Comparison of ENCODE assay signal across 28 cellular contexts in the genomic region with DNA sequence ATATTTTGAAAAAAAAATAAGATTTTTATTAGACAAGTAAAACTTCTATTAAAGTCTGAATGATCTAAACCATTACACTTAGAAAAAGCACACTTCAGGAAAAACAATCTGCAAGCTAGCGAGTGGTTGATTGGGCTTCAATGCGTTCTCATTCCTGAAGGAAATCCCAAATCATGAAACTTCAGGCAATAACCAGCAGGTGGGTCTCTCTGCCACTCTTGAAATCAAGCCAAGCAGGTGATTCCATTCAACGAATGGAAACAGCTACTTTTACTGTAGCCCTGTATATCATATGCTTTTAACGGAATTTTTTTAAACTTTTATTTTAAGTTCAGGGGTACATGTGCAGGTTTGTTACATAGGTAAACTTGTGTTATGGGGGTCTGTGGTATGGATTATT.
A peak's percentile ranks its signal among the peaks of the same experiment; 100 is the strongest.
DNase-seq lines count a peak whose midpoint lies in the region; ATAC-seq and TF ChIP-seq lines count a peak whose summit lies in the region.
"Had no signal": no experiment of that assay in that cellular context is flagged by ENCODE, and none has a peak within 500 bp of the region (broad histone marks: within the 10 kb centered on the region; RNA-seq: fewer than 3 reads in every experiment).

No MANE protein-coding gene starts in this region.

- CTCF ChIA-PET in HCT116 (lab: Charles Lee), result no interaction called here

- no peaks in the 10 kb centered on the region for H4K20me1 ChIP-seq in HCT116 (ENCODE audit: insufficient read depth)
- H4K20me1 ChIP-seq in neural progenitor cell (ENCODE audit: low read depth), result no peaks in the 10 kb centered on the region

- no peak for TF ChIP-seq POLR2A in HCT116 (IDR thresholded peaks at IDR 0.05; ENCODE audit: borderline replicate concordance, extremely low read depth, insufficient read depth, insufficient read length)

- H3K9me3 Mint-ChIP-seq in neural progenitor cell, result peaks cover 2% of the 10 kb centered on the region
- no peaks in the 10 kb centered on the region for H3K9me3 Mint-ChIP-seq in activated naive CD4-positive, alpha-beta T cell treated with anti-CD3 and anti-CD28 coated beads, Interleukin-2, amount 50 U/mL, for 72 hours
- H3K9me3 Mint-ChIP-seq: activated naive CD8-positive, alpha-beta T cell treated with anti-CD3 and anti-CD28 coated beads for 36 hours; stimulated activated naive B cell treated with anti-CD40 and anti-IgM and Interleukin-4, amounts not matched to agents 10 μg/mL and 1 μg/mL and 100 μg/mL, for 72 hours had no signal

- no peaks in the 10 kb centered on the region for H3K36me3 ChIP-seq in HCT116 (ENCODE audit: control insufficient read depth in 1 of 2, insufficient read depth in 2 of 2, low read length in 2 of 2)
- H3K36me3 ChIP-seq in WERI-Rb-1, result no peaks in the 10 kb centered on the region
- no peaks in the 10 kb centered on the region for H3K36me3 ChIP-seq in neural progenitor cell
- H3K36me3 ChIP-seq: neutrophil, SJSA1 had no signal

- no peak overlapping the region for H3K27ac Mint-ChIP-seq in neural progenitor cell
- no peak overlapping the region for H3K27ac Mint-ChIP-seq in activated naive CD4-positive, alpha-beta T cell treated with anti-CD3 and anti-CD28 coated beads, Interleukin-2, amount 50 U/mL, for 72 hours
- H3K27ac Mint-ChIP-seq: activated CD4-positive, alpha-beta T cell treated with anti-CD3 and anti-CD28 coated beads for 36 hours; activated CD8-positive, alpha-beta T cell treated with anti-CD3 and anti-CD28 coated beads, Interleukin-2, amount 10 ng/mL, durations not matched to agents 7 days and 5 days; activated naive CD8-positive, alpha-beta T cell treated with anti-CD3 and anti-CD28 coated beads for 36 hours; CD4-positive, alpha-beta memory T cell; stimulated activated naive B cell treated with anti-CD40 and anti-IgM and Interleukin-4, amounts not matched to agents 10 μg/mL and 1 μg/mL and 100 μg/mL, for 72 hours had no signal

- H3K9me3 ChIP-seq in HCT116 (ENCODE audit: control insufficient read depth in 1 of 2, insufficient read depth in 1 of 2, low read depth in 1 of 2, low read length in 2 of 2) (no peaks in the 10 kb centered on the region), WERI-Rb-1 (ENCODE audit: severe bottlenecking) (no peaks in the 10 kb centered on the region), neural progenitor cell (ENCODE audit: low read depth) (no peaks in the 10 kb centered on the region)
- H3K9me3 ChIP-seq: neutrophil, SJSA1 had no signal

- POLR2A ChIA-PET in HCT116 (lab: Charles Lee), result no interaction called here

- H3K4me3 Mint-ChIP-seq in neural progenitor cell, result no peak overlapping the region
- H3K4me3 Mint-ChIP-seq: activated CD4-positive, alpha-beta T cell treated with anti-CD3 and anti-CD28 coated beads for 36 hours; activated CD8-positive, alpha-beta T cell treated with anti-CD3 and anti-CD28 coated beads, Interleukin-2, amount 10 ng/mL, durations not matched to agents 7 days and 5 days; activated naive CD8-positive, alpha-beta T cell treated with anti-CD3 and anti-CD28 coated beads for 36 hours; CD4-positive, alpha-beta memory T cell; stimulated activated naive B cell treated with anti-CD40 and anti-IgM and Interleukin-4, amounts not matched to agents 10 μg/mL and 1 μg/mL and 100 μg/mL, for 72 hours had no signal

- no peak overlapping the region for H2AFZ ChIP-seq in HCT116 (ENCODE audit: low read depth, low read length, poor library complexity, severe bottlenecking)
- H2AFZ ChIP-seq in neural progenitor cell (replicated peaks), result no peak overlapping the region

- peak; percentile 25; the same call in 1 of the 2 replicates for TF ChIP-seq RAD21 in HCT116 (IDR thresholded peaks at IDR 0.05; ENCODE audit: low read depth)

- H3K4me1 Mint-ChIP-seq in neural progenitor cell, result no peaks in the 10 kb centered on the region
- H3K4me1 Mint-ChIP-seq: activated CD4-positive, alpha-beta T cell treated with anti-CD3 and anti-CD28 coated beads for 36 hours; activated naive CD8-positive, alpha-beta T cell treated with anti-CD3 and anti-CD28 coated beads for 36 hours; CD4-positive, alpha-beta memory T cell; stimulated activated naive B cell treated with anti-CD40 and anti-IgM and Interleukin-4, amounts not matched to agents 10 μg/mL and 1 μg/mL and 100 μg/mL, for 72 hours had no signal

- H3K9me2 ChIP-seq in HCT116 (ENCODE audit: insufficient read depth), result no peaks in the 10 kb centered on the region

- H3K9ac ChIP-seq in HCT116 (ENCODE audit: low read length) (no peak overlapping the region), neural progenitor cell (no peak overlapping the region)

- DNase-seq in DMS53 (lab: John Stamatoyannopoulos, UW) (peak; percentile 21), DMS53 treated with DMSO at 0.1 percent for 48 hours (lab: John Stamatoyannopoulos, UW; ENCODE audit: unreplicated experiment) (no peak), HCT116 (ENCODE audit: low read depth, low spot score) (peak; percentile 3), WERI-Rb-1 (peak; percentile 28), neural progenitor cell (ENCODE audit: low spot score) (peak; percentile 46), SKM-1 treated with dmso at 0.1 percent for 144 hours (lab: John Stamatoyannopoulos, UW; ENCODE audit: unreplicated experiment) (no peak)
- no peak for DNase-seq in activated naive CD4-positive, alpha-beta T cell treated with anti-CD3 and anti-CD28 coated beads, Interleukin-2, amount 50 U/mL, for 72 hours (ENCODE audit: low spot score in 2 of 2)
- DNase-seq: activated CD4-positive, alpha-beta T cell treated with anti-CD3 and anti-CD28 coated beads for 36 hours; activated CD8-positive, alpha-beta T cell treated with anti-CD3 and anti-CD28 coated beads, Interleukin-2, amount 10 ng/mL, durations not matched to agents 7 days and 5 days; activated naive CD8-positive, alpha-beta T cell treated with anti-CD3 and anti-CD28 coated beads for 36 hours; aorta; CD4-positive, alpha-beta memory T cell; DMS153; effector CD8-positive, alpha-beta T cell; erythroblast; HCEC 1CT; head of caudate nucleus; KBM-7; kidney glomerular epithelial cell; NCI-H2107; NCI-H524; RPMI8226; stimulated activated CD4-positive, alpha-beta T cell treated with anti-CD3 and anti-CD28 coated beads, Interleukin-15, amount 100 ng/mL, for 24 hours; stimulated activated naive B cell treated with anti-CD40 and anti-IgM and Interleukin-4, amounts not matched to agents 10 μg/mL and 1 μg/mL and 100 μg/mL, for 72 hours; T-helper 2 cell had no signal

- H3F3A ChIP-seq in neural progenitor cell (ENCODE audit: low read depth), result no peaks in the 10 kb centered on the region

- H3K4me1 ChIP-seq in HCT116 (ENCODE audit: control insufficient read depth in 1 of 2, insufficient read depth in 2 of 2, low read length in 2 of 2) (no peaks in the 10 kb centered on the region), neural progenitor cell (peaks cover 6% of the 10 kb centered on the region)

- H3K4me2 ChIP-seq in HCT116 (ENCODE audit: low read length), result no peak overlapping the region
- H3K4me2 ChIP-seq in neural progenitor cell, result no peak overlapping the region

- TF ChIP-seq CTCF in HCT116 (IDR thresholded peaks at IDR 0.05 in 2 of 3, conservative IDR thresholded peaks at IDR 0.05 in 1 of 3; ENCODE audit: borderline replicate concordance in 1 of 3, insufficient read depth in 1 of 3, low read depth in 2 of 3, low read length in 2 of 3) (peak; percentile 8 to 18 (median 18); a peak in 2 of 6 replicates), WERI-Rb-1 (IDR thresholded peaks at IDR 0.05; ENCODE audit: low read depth, low read length) (peak; percentile 42), neural progenitor cell (IDR thresholded peaks at IDR 0.05) (peak; percentile 52)

- H3K36me3 Mint-ChIP-seq in neural progenitor cell, result no peaks in the 10 kb centered on the region
- H3K36me3 Mint-ChIP-seq in activated naive CD4-positive, alpha-beta T cell treated with anti-CD3 and anti-CD28 coated beads, Interleukin-2, amount 50 U/mL, for 72 hours, result no peaks in the 10 kb centered on the region
- H3K36me3 Mint-ChIP-seq: activated naive CD8-positive, alpha-beta T cell treated with anti-CD3 and anti-CD28 coated beads for 36 hours; CD4-positive, alpha-beta memory T cell; stimulated activated naive B cell treated with anti-CD40 and anti-IgM and Interleukin-4, amounts not matched to agents 10 μg/mL and 1 μg/mL and 100 μg/mL, for 72 hours had no signal

- H3K4me3 ChIP-seq in HCT116 (replicated peaks in 1 of 2; ENCODE audit: low read depth in 1 of 2, low read length in 2 of 2) (no peak overlapping the region), WERI-Rb-1 (ENCODE audit: low read depth, low read length) (no peak overlapping the region), neural progenitor cell (no peak overlapping the region)
- H3K4me3 ChIP-seq: SJSA1 had no signal

- BruUV-seq in HCT116 (replicated peaks; lab: Mats Ljungman, UMichigan), result no TSS peak

- RAD21 ChIA-PET in HCT116 (lab: Charles Lee; ENCODE audit: low non-redundant PET in 1 of 2, low total read pairs in 2 of 2, uncharacterized antibody in 2 of 2, unreplicated experiment in 2 of 2), result no interaction called here

- H3K27me3 Mint-ChIP-seq in neural progenitor cell (ENCODE audit: insufficient read depth, low read depth), result no peaks in the 10 kb centered on the region
- H3K27me3 Mint-ChIP-seq: activated CD4-positive, alpha-beta T cell treated with anti-CD3 and anti-CD28 coated beads for 36 hours; stimulated activated naive B cell treated with anti-CD40 and anti-IgM and Interleukin-4, amounts not matched to agents 10 μg/mL and 1 μg/mL and 100 μg/mL, for 72 hours had no signal

- no peak for ATAC-seq in HCT116
- no peak for ATAC-seq in activated naive CD4-positive, alpha-beta T cell treated with anti-CD3 and anti-CD28 coated beads, Interleukin-2, amount 50 U/mL, for 72 hours
- ATAC-seq in GM19463 (IDR thresholded peaks at IDR 0.05; ENCODE audit: unreplicated experiment), result no peak
- ATAC-seq: activated CD4-positive, alpha-beta T cell treated with anti-CD3 and anti-CD28 coated beads for 36 hours; activated CD8-positive, alpha-beta T cell treated with anti-CD3 and anti-CD28 coated beads, Interleukin-2, amount 10 ng/mL, durations not matched to agents 7 days and 5 days; stimulated activated naive B cell treated with anti-CD40 and anti-IgM and Interleukin-4, amounts not matched to agents 10 μg/mL and 1 μg/mL and 100 μg/mL, for 72 hours had no signal

- intact Hi-C loops in HCT116 (cut with micrococcal nuclease), result no loop called here

- H3K79me2 ChIP-seq in HCT116 (ENCODE audit: insufficient read depth, low read length) (no peaks in the 10 kb centered on the region), neural progenitor cell (ENCODE audit: low read depth) (no peaks in the 10 kb centered on the region)

- no peak overlapping the region for H3K27ac ChIP-seq in HCT116 (ENCODE audit: low read depth, low read length)
- H3K27ac ChIP-seq in WERI-Rb-1, result no peak overlapping the region
- H3K27ac ChIP-seq in neural progenitor cell, result no peak overlapping the region
- H3K27ac ChIP-seq: neutrophil, SJSA1 had no signal

- H3K27me3 ChIP-seq in HCT116 (ENCODE audit: insufficient read depth, low read length), result peaks cover 12% of the 10 kb centered on the region
- no peaks in the 10 kb centered on the region for H3K27me3 ChIP-seq in WERI-Rb-1 (ENCODE audit: insufficient read depth, low read depth, severe bottlenecking)
- H3K27me3 ChIP-seq in neural progenitor cell, result no peaks in the 10 kb centered on the region
- H3K27me3 ChIP-seq: neutrophil, SJSA1 had no signal

TF ChIP-seq in HCT116, 20 proteins besides CTCF, POLR2A, EP300 and RAD21 (continues in another document):
- no peak for TF ChIP-seq CBX3 (IDR thresholded peaks at IDR 0.05; ENCODE audit: low read depth)
- TF ChIP-seq TCF7L2 (IDR thresholded peaks at IDR 0.05; ENCODE audit: borderline replicate concordance, extremely low read depth, insufficient read depth, insufficient read length), result no peak

Comparison
In these comparisons a context has a peak if more than half of its experiments do, and no peak if none do; other contexts are left out.
1. DNase-seq: peak in DMS53 (single experiment), HCT116 (single experiment), WERI-Rb-1 (single experiment) and neural progenitor cell (single experiment); none in DMS53 treated with DMSO at 0.1 percent for 48 hours (single experiment), activated naive CD4-positive, alpha-beta T cell treated with anti-CD3 and anti-CD28 coated beads, Interleukin-2, amount 50 U/mL, for 72 hours (0 of 2) and SKM-1 treated with dmso at 0.1 percent for 144 hours (single experiment).
2. Peak in every context shown above with its lines, with median percentiles within 50 percentile points of each other: CTCF ChIP-seq.